25 cellular contexts compared by ENCODE assay signal in genomic region chr9:133258061-133259015, GRCh38. TPM values are rescaled to one million over a fixed set of nuclear protein-coding genes. Genes with fewer than 3 reads are reported as not detected.
DNase-seq lines count a peak whose midpoint lies in the region; ATAC-seq and TF ChIP-seq lines count a peak whose summit lies in the region.
"Had no signal": no experiment of that assay in that cellular context is flagged by ENCODE, and none has a peak within 500 bp of the region (broad histone marks: within the 10 kb centered on the region; RNA-seq: fewer than 3 reads in every experiment).

No MANE protein-coding gene starts in this region.

- no peaks in the 10 kb centered on the region for H3K79me2 ChIP-seq in osteoblast (ENCODE audit: insufficient read depth, low read length)

- no peaks in the 10 kb centered on the region for H3K9me3 Mint-ChIP-seq in activated CD8-positive, alpha-beta T cell treated with anti-CD3 and anti-CD28 coated beads, Interleukin-2, amount 10 ng/mL, durations not matched to agents 7 days and 5 days (ENCODE audit: insufficient read depth)
- H3K9me3 Mint-ChIP-seq in chondrocyte (ENCODE audit: low read depth): peaks cover 2% of the 10 kb centered on the region
- H3K9me3 Mint-ChIP-seq: activated naive CD4-positive, alpha-beta T cell treated with anti-CD3 and anti-CD28 coated beads, Interleukin-2, amount 50 U/mL, for 72 hours; dendritic cell treated with granulocyte-macrophage colony-stimulating factor and Interleukin-4, amounts not matched to agents 40 ng/mL and 50 ng/mL, for 4 days had no signal

- POLR2A ChIA-PET in activated CD8-positive, alpha-beta T cell treated with anti-CD3 and anti-CD28 coated beads, Interleukin-2, amount 10 ng/mL, durations not matched to agents 7 days and 5 days (lab: Charles Lee): no interaction called here

- H3K9me3 ChIP-seq in left ventricle myocardium inferior (replicated peaks): peaks cover 7% of the 10 kb centered on the region
- no peaks in the 10 kb centered on the region for H3K9me3 ChIP-seq in osteoblast (ENCODE audit: low read depth, low read length)
- H3K9me3 ChIP-seq: ascending aorta, BE2C, pancreas had no signal

- peaks cover 3% of the 10 kb centered on the region for H3K27me3 Mint-ChIP-seq in activated CD8-positive, alpha-beta T cell treated with anti-CD3 and anti-CD28 coated beads, Interleukin-2, amount 10 ng/mL, durations not matched to agents 7 days and 5 days (ENCODE audit: low read depth)
- H3K27me3 Mint-ChIP-seq in chondrocyte (ENCODE audit: low read depth): peaks cover 16% of the 10 kb centered on the region

- CTCF ChIA-PET in activated CD8-positive, alpha-beta T cell treated with anti-CD3 and anti-CD28 coated beads, Interleukin-2, amount 10 ng/mL, durations not matched to agents 7 days and 5 days (lab: Charles Lee): no interaction called here

- H3K4me1 Mint-ChIP-seq in activated CD8-positive, alpha-beta T cell treated with anti-CD3 and anti-CD28 coated beads, Interleukin-2, amount 10 ng/mL, durations not matched to agents 7 days and 5 days (ENCODE audit: low read depth): no peaks in the 10 kb centered on the region
- no peaks in the 10 kb centered on the region for H3K4me1 Mint-ChIP-seq in chondrocyte (ENCODE audit: low read depth)
- H3K4me1 Mint-ChIP-seq: naive B cell had no signal

- peak overlapping the region; percentile 77 for H3K27ac ChIP-seq in left ventricle myocardium inferior (replicated peaks)
- no peak overlapping the region for H3K27ac ChIP-seq in osteoblast (ENCODE audit: low read depth, low read length)
- H3K27ac ChIP-seq: ascending aorta, pancreas, SK-N-MC, VCaP had no signal

- no peak overlapping the region for H3K4me3 Mint-ChIP-seq in activated CD8-positive, alpha-beta T cell treated with anti-CD3 and anti-CD28 coated beads, Interleukin-2, amount 10 ng/mL, durations not matched to agents 7 days and 5 days
- no peak overlapping the region for H3K4me3 Mint-ChIP-seq in chondrocyte (ENCODE audit: unreplicated experiment)
- H3K4me3 Mint-ChIP-seq: dendritic cell treated with granulocyte-macrophage colony-stimulating factor and Interleukin-4, amounts not matched to agents 40 ng/mL and 50 ng/mL, for 4 days; naive B cell had no signal

- H3K36me3 ChIP-seq in left ventricle myocardium inferior (no peaks in the 10 kb centered on the region), osteoblast (ENCODE audit: insufficient read depth, low read length) (no peaks in the 10 kb centered on the region)
- H3K36me3 ChIP-seq: ascending aorta, BE2C, pancreas, sigmoid colon had no signal

- TF ChIP-seq CTCF in left ventricle myocardium inferior (IDR thresholded peaks at IDR 0.05; ENCODE audit: borderline replicate concordance): no peak
- TF ChIP-seq CTCF in osteoblast (IDR thresholded peaks at IDR 0.05; ENCODE audit: extremely low read depth, low read depth, low read length): no peak
- no peak for TF ChIP-seq CTCF in chondrocyte (IDR thresholded peaks at IDR 0.05)

- no peak overlapping the region for H2AFZ ChIP-seq in osteoblast (ENCODE audit: low read length)

- no peak overlapping the region for H3K4me3 ChIP-seq in left ventricle myocardium inferior
- no peak overlapping the region for H3K4me3 ChIP-seq in osteoblast (ENCODE audit: insufficient read depth, low read length)
- H3K4me3 ChIP-seq: ascending aorta, pancreas, sigmoid colon, SK-N-MC had no signal

- ATAC-seq in left ventricle myocardium superior: no peak
- ATAC-seq in activated CD8-positive, alpha-beta T cell treated with anti-CD3 and anti-CD28 coated beads, Interleukin-2, amount 10 ng/mL, durations not matched to agents 7 days and 5 days: no peak
- ATAC-seq: activated naive CD4-positive, alpha-beta T cell treated with anti-CD3 and anti-CD28 coated beads, Interleukin-2, amount 50 U/mL, for 72 hours; stimulated activated naive CD8-positive, alpha-beta T cell treated with anti-CD3 and anti-CD28 coated beads, Interleukin-15, Interleukin-2, amounts not matched to agents 100 U/mL and 50 U/mL, for 24 hours had no signal

- no peaks in the 10 kb centered on the region for H3K36me3 Mint-ChIP-seq in activated CD8-positive, alpha-beta T cell treated with anti-CD3 and anti-CD28 coated beads, Interleukin-2, amount 10 ng/mL, durations not matched to agents 7 days and 5 days (ENCODE audit: low read depth)
- H3K36me3 Mint-ChIP-seq in chondrocyte (ENCODE audit: low read depth): no peaks in the 10 kb centered on the region
- H3K36me3 Mint-ChIP-seq: activated naive CD4-positive, alpha-beta T cell treated with anti-CD3 and anti-CD28 coated beads, Interleukin-2, amount 50 U/mL, for 72 hours; naive B cell had no signal

- H3K27ac Mint-ChIP-seq in activated CD8-positive, alpha-beta T cell treated with anti-CD3 and anti-CD28 coated beads, Interleukin-2, amount 10 ng/mL, durations not matched to agents 7 days and 5 days: no peak overlapping the region
- no peak overlapping the region for H3K27ac Mint-ChIP-seq in chondrocyte (ENCODE audit: unreplicated experiment)
- H3K27ac Mint-ChIP-seq: activated naive CD4-positive, alpha-beta T cell treated with anti-CD3 and anti-CD28 coated beads, Interleukin-2, amount 50 U/mL, for 72 hours; dendritic cell treated with granulocyte-macrophage colony-stimulating factor and Interleukin-4, amounts not matched to agents 40 ng/mL and 50 ng/mL, for 4 days; naive B cell had no signal

- peaks cover 30% of the 10 kb centered on the region for H3K4me1 ChIP-seq in left ventricle myocardium inferior
- no peaks in the 10 kb centered on the region for H3K4me1 ChIP-seq in osteoblast (ENCODE audit: insufficient read depth, low read length)
- H3K4me1 ChIP-seq: ascending aorta, BE2C, pancreas, sigmoid colon had no signal

- intact Hi-C loops in left ventricle myocardium inferior (cut with micrococcal nuclease) (no loop called here), left ventricle myocardium superior (cut with micrococcal nuclease) (no loop called here)

- H4K20me1 ChIP-seq in osteoblast (ENCODE audit: insufficient read depth, low read length): no peaks in the 10 kb centered on the region

- H3K4me2 ChIP-seq in osteoblast (ENCODE audit: insufficient read depth, low read length): no peak overlapping the region

- no peaks in the 10 kb centered on the region for H3K27me3 ChIP-seq in left ventricle myocardium inferior (ENCODE audit: low read depth)
- H3K27me3 ChIP-seq in osteoblast (ENCODE audit: insufficient read depth, low read length): peaks cover 5% of the 10 kb centered on the region
- H3K27me3 ChIP-seq: ascending aorta, pancreas, sigmoid colon had no signal

- DNase-seq in left ventricle myocardium inferior: no peak
- DNase-seq in left ventricle myocardium superior: no peak
- peak; percentile 42 for DNase-seq in islet precursor cell
- DNase-seq in osteoblast (ENCODE audit: insufficient read length, low spot score, missing footprints): peak; percentile 61
- no peak for DNase-seq in activated CD8-positive, alpha-beta T cell treated with anti-CD3 and anti-CD28 coated beads, Interleukin-2, amount 10 ng/mL, durations not matched to agents 7 days and 5 days
- DNase-seq in NCI-H526 treated with DMSO at 0.1 percent for 48 hours (lab: John Stamatoyannopoulos, UW): no peak
- DNase-seq in chondrocyte (ENCODE audit: low spot score): no peak
- DNase-seq in NCI-H187 treated with DMSO at 0.1 percent for 48 hours (lab: John Stamatoyannopoulos, UW): no peak
- DNase-seq: activated CD4-positive, alpha-beta T cell treated with anti-CD3 and anti-CD28 coated beads, Interleukin-2, amount 50 U/mL, for 1 hour; GDM1; MV-4-11; naive B cell; NCI-H1694 treated with DMSO at 0.1 percent for 48 hours; sigmoid colon; stimulated activated CD4-positive, alpha-beta T cell treated with anti-CD3 and anti-CD28 coated beads, Interleukin-15, amount 100 ng/mL, for 24 hours; stimulated activated naive CD8-positive, alpha-beta T cell treated with anti-CD3 and anti-CD28 coated beads, Interleukin-15, Interleukin-2, amounts not matched to agents 100 U/mL and 50 U/mL, for 24 hours had no signal

RNA-seq across cellular contexts. Expression of gene ABO, which starts 16.7 kb away (rescaled TPM):
- total RNA-seq in left ventricle myocardium inferior (2.3 TPM), left ventricle myocardium superior (1.7 TPM), osteoblast (not detected in 2 replicates), chondrocyte (0.17 TPM in 1 of 3 replicates, not detected in the others)
- total RNA-seq in activated CD8-positive, alpha-beta T cell treated with anti-CD3 and anti-CD28 coated beads, Interleukin-2, amount 10 ng/mL, durations not matched to agents 7 days and 5 days: not detected
- total RNA-seq: activated naive CD4-positive, alpha-beta T cell treated with anti-CD3 and anti-CD28 coated beads, Interleukin-2, amount 50 U/mL, for 72 hours had no signal

RNA-seq across cellular contexts. Expression of gene OBP2B, which starts 49.3 kb away (rescaled TPM):
- total RNA-seq in left ventricle myocardium inferior: not detected
- not detected for total RNA-seq in left ventricle myocardium superior
- not detected in 2 replicates for total RNA-seq in osteoblast
- total RNA-seq in activated CD8-positive, alpha-beta T cell treated with anti-CD3 and anti-CD28 coated beads, Interleukin-2, amount 10 ng/mL, durations not matched to agents 7 days and 5 days: not detected
- not detected in 3 replicates for total RNA-seq in chondrocyte
- total RNA-seq: activated naive CD4-positive, alpha-beta T cell treated with anti-CD3 and anti-CD28 coated beads, Interleukin-2, amount 50 U/mL, for 72 hours; ascending aorta; cardiac septum; pancreas; sigmoid colon; T-helper 2 cell treated with Interferon-gamma antibody and Interleukin-4, amounts not matched to agents 100 ng/mL and 5 ng/mL, for 36 hours had no signal

Comparison
In these comparisons a context has a peak if more than half of its experiments do, and no peak if none do; other contexts are left out.
1. DNase-seq: peak in islet precursor cell (single experiment) and osteoblast (single experiment); none in left ventricle myocardium inferior (single experiment), left ventricle myocardium superior (single experiment), activated CD8-positive, alpha-beta T cell treated with anti-CD3 and anti-CD28 coated beads, Interleukin-2, amount 10 ng/mL, durations not matched to agents 7 days and 5 days (single experiment), NCI-H526 treated with DMSO at 0.1 percent for 48 hours (single experiment), chondrocyte (single experiment) and NCI-H187 treated with DMSO at 0.1 percent for 48 hours (single experiment).